ENCODE assay signal across 8 cellular contexts in the genomic region with DNA sequence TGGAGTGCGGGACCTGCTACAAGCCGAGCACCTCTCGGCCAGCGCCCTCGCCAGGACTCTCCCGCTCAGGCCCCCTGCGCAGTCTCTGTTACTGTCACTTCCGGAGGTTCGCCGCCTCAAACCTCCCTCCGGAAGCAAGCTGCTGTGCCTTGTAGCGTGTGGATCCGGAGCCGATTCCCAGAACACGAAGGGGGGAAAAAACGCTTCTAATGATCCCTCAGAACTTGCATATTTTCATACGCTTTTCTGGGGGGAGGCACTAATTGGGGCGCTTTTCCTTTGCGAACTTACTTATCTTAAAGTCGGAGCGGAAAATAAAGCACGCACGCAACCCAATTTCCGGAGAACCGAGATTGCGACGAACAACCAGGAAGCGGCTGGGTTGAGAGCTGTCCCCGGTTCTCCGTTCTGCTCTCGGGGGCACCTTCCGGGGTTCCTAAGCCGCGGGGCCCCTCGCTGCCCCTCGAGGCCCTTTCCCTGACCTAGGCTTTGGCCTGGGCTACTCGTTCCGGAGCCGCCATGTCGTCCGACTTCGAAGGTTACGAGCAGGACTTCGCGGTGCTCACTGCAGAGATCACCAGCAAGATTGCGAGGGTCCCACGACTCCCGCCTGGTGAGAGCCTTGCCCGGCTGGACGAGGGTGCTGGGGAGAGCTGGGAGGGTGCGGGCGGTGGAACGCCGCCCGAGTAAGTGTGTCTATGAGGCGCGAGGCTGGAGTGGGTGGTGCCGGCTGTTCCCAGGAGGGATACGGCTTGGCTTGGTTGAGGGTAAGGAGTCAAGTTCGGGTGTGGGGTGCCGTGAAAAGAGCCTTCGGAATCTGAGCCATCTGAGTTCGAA. TPM values are rescaled to one million over a fixed set of nuclear protein-coding genes. Genes with fewer than 3 reads are reported as not detected.
DNase-seq lines count a peak whose midpoint lies in the region; ATAC-seq, FAIRE-seq and TF ChIP-seq lines count a peak whose summit lies in the region.

A gene (plus strand): TSS at position 361 of the 837 bp plus-strand sequence. CDS start 159 bp downstream, at position 520.
A gene with protein sequence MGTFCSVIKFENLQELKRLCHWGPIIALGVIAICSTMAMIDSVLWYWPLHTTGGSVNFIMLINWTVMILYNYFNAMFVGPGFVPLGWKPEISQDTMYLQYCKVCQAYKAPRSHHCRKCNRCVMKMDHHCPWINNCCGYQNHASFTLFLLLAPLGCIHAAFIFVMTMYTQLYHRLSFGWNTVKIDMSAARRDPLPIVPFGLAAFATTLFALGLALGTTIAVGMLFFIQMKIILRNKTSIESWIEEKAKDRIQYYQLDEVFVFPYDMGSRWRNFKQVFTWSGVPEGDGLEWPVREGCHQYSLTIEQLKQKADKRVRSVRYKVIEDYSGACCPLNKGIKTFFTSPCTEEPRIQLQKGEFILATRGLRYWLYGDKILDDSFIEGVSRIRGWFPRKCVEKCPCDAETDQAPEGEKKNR (minus strand): TSS at position 60 of the 837 bp plus-strand sequence. CDS start 1,478 bp downstream, outside the sequence.

- peak within 1 kb of the TSS; percentile 83 for H3K4me2 ChIP-seq in endothelial cell of umbilical vein (ENCODE audit: insufficient read depth, low read length)

- dilution Hi-C loops in endothelial cell of umbilical vein (cut with MboI; ENCODE audit: extremely low pct_ligation_motif_present, low sequenced_read_pairs): no loop called here

- peak; percentile 91 for TF ChIP-seq POLR2A in endothelial cell of umbilical vein (IDR thresholded peaks at IDR 0.05; ENCODE audit: low read depth, low read length)

- H3K4me3 Mint-ChIP-seq in Caco-2 (ENCODE audit: unreplicated experiment): peak within 1 kb of the TSS; percentile 94

- H3K79me2 ChIP-seq in endothelial cell of umbilical vein (ENCODE audit: control insufficient read depth, insufficient read depth, low read length): peaks cover 53% of the 10 kb centered on the region

- no peak for FAIRE-seq in endothelial cell of umbilical vein (lab: Jason Lieb, UNC)

- H3K9me3 ChIP-seq in Caco-2 (no peaks in the 10 kb centered on the region), NT2/D1 (ENCODE audit: insufficient read depth, low read length) (no peaks in the 10 kb centered on the region), endothelial cell of umbilical vein (replicated peaks; ENCODE audit: control insufficient read depth, insufficient read depth, low read length) (no peaks in the 10 kb centered on the region)

- H3K4me1 ChIP-seq in Caco-2 (peaks cover 7% of the 10 kb centered on the region; the same call in 1 of the 2 replicates), NT2/D1 (ENCODE audit: insufficient read depth, insufficient read length) (no peaks in the 10 kb centered on the region), endothelial cell of umbilical vein (ENCODE audit: control insufficient read depth, extremely low read depth, insufficient read depth, low read length) (peaks cover 18% of the 10 kb centered on the region)

- H3K27ac Mint-ChIP-seq in Caco-2 (ENCODE audit: unreplicated experiment): peak within 1 kb of the TSS; percentile 88

- peak within 1 kb of the TSS; percentile 94 for H3K27ac ChIP-seq in endothelial cell of umbilical vein (ENCODE audit: insufficient read depth, low read depth, low read length)

- CTCF ChIA-PET in Caco-2 (lab: Charles Lee) (interaction anchor here (0.7 to 1.3 kb wide), 4 partner anchors 13 to 1587 kb away, joined by 3 to 8 read pairs (median 4); no protein-coding TSS in a partner anchor), endothelial cell of umbilical vein (lab: Charles Lee) (interaction anchor here (0.8 to 2.1 kb wide), 4 partner anchors 12 to 938 kb away, joined by 3 to 19 read pairs (median 10); no protein-coding TSS in a partner anchor)

- H4K20me1 ChIP-seq in endothelial cell of umbilical vein (replicated peaks; ENCODE audit: control insufficient read depth, extremely low read depth, insufficient read depth, low read length): no peaks in the 10 kb centered on the region

- H3K9me3 Mint-ChIP-seq in Caco-2 (ENCODE audit: unreplicated experiment): no peaks in the 10 kb centered on the region

- peaks cover 21% of the 10 kb centered on the region for H3K36me3 Mint-ChIP-seq in Caco-2 (ENCODE audit: insufficient read depth, unreplicated experiment)

- H3K27me3 ChIP-seq in Caco-2 (replicated peaks; ENCODE audit: control insufficient read depth, insufficient read depth, low read length) (no peaks in the 10 kb centered on the region), NT2/D1 (ENCODE audit: insufficient read depth, insufficient read length) (no peaks in the 10 kb centered on the region), endothelial cell of umbilical vein (ENCODE audit: control insufficient read depth in 2 of 2, insufficient read depth in 2 of 2, low read length in 2 of 2) (no peaks in the 10 kb centered on the region)

- TF ChIP-seq CTCF in Caco-2 (IDR thresholded peaks at IDR 0.05; ENCODE audit: insufficient read depth in 1 of 2, low read depth in 1 of 2, low read length in 1 of 2, severe bottlenecking in 1 of 2, unreplicated experiment in 1 of 2) (peak; percentile 27 to 63), endothelial cell of umbilical vein (IDR thresholded peaks at IDR 0.05; ENCODE audit: extremely low read depth in 1 of 2, insufficient read depth in 1 of 2, low read depth in 1 of 2, low read length in 2 of 2) (peak in 1 of 2 donors; percentile 36)

- H3K36me3 ChIP-seq in Caco-2 (ENCODE audit: control insufficient read depth, insufficient read depth, low read length): no peaks in the 10 kb centered on the region
- H3K36me3 ChIP-seq in NT2/D1 (ENCODE audit: insufficient read depth, insufficient read length, low read length): peaks cover 39% of the 10 kb centered on the region
- peaks cover 0 to 6% of the 10 kb centered on the region in 2 experiments for H3K36me3 ChIP-seq in endothelial cell of umbilical vein (ENCODE audit: control insufficient read depth in 2 of 2, extremely low read depth in 1 of 2, insufficient read depth in 2 of 2, low read length in 2 of 2)

- POLR2A ChIA-PET in Caco-2 (lab: Charles Lee): interaction anchor here (0.6 to 1.6 kb wide), 8 partner anchors 9 to 267 kb away, joined by 3 to 5 read pairs (median 3); no protein-coding TSS in a partner anchor
- POLR2A ChIA-PET in endothelial cell of umbilical vein (lab: Charles Lee): no interaction called here

- H3K4me3 ChIP-seq in Caco-2 (ENCODE audit: low read depth, low read length) (peak within 1 kb of the TSS; percentile 81), NT2/D1 (ENCODE audit: insufficient read length, low read depth) (peak within 1 kb of the TSS; percentile 88), endothelial cell of umbilical vein (replicated peaks in 1 of 3; ENCODE audit: insufficient read depth in 1 of 3, low read depth in 1 of 3, low read length in 3 of 3) (peak within 1 kb of the TSS; percentile 89 to 98 (median 96))

- DNase-seq in Caco-2 (peak; percentile 90), HS-27A (ENCODE audit: low read depth) (peak; percentile 51), NT2/D1 (ENCODE audit: low read depth, low spot score) (peak; percentile 71), endothelial cell of umbilical vein (ENCODE audit: low read depth, low spot score) (peak; percentile 79), middle frontal gyrus (ENCODE audit: extremely low spot score, low spot score) (peak; percentile 66)
- peak; percentile 80 for DNase-seq in activated CD8-positive, alpha-beta memory T cell treated with anti-CD3 and anti-CD28 coated beads, Interleukin-2, amount 50 U/mL, for 4 hours
- peak; percentile 67 to 73 for DNase-seq in stimulated activated CD8-positive, alpha-beta memory T cell treated with anti-CD3 and anti-CD28 coated beads, Interleukin-4, amount 100 ng/mL, for 1 hour (ENCODE audit: low read depth in 2 of 2, low spot score in 1 of 2)

- no peaks in the 10 kb centered on the region for H3K27me3 Mint-ChIP-seq in Caco-2 (ENCODE audit: insufficient read depth, unreplicated experiment)

- no peaks in the 10 kb centered on the region for H3K4me1 Mint-ChIP-seq in Caco-2 (ENCODE audit: low read depth, unreplicated experiment)

- H3K9ac ChIP-seq in NT2/D1 (ENCODE audit: insufficient read length, low read depth) (peak within 1 kb of the TSS; percentile 97), endothelial cell of umbilical vein (replicated peaks; ENCODE audit: extremely low read depth, insufficient read depth, low read length) (peak within 1 kb of the TSS; percentile 92)

- peak; percentile 94 for ATAC-seq in GM19467 (IDR thresholded peaks at IDR 0.05; ENCODE audit: unreplicated experiment)

- intact Hi-C loops in Caco-2 (cut with micrococcal nuclease; ENCODE audit: unreplicated experiment): loop anchor here (2.0 kb wide), 1 partner anchor 26 kb away; no protein-coding TSS in a partner anchor
- intact Hi-C loops in endothelial cell of umbilical vein (cut with micrococcal nuclease): loop anchor here (1.0 to 10.0 kb wide), 4 partner anchors 58 to 938 kb away; no protein-coding TSS in a partner anchor

- peak within 1 kb of the TSS; percentile 95 for H2AFZ ChIP-seq in endothelial cell of umbilical vein (ENCODE audit: low read depth, low read length)

- no peaks in the 10 kb centered on the region for H3K9me1 ChIP-seq in endothelial cell of umbilical vein (replicated peaks; ENCODE audit: control insufficient read depth, extremely low read depth, insufficient read depth, low read length)

- BruUV-seq in Caco-2 (replicated peaks; lab: Mats Ljungman, UMichigan) (no TSS peak), endothelial cell of umbilical vein (replicated peaks; lab: Mats Ljungman, UMichigan) (no TSS peak)

TF ChIP-seq in endothelial cell of umbilical vein, 7 proteins besides CTCF, POLR2A, EP300 and RAD21 (continues in another document):
- TF ChIP-seq POLR2AphosphoS5 (IDR thresholded peaks at IDR 0.05; ENCODE audit: insufficient read depth, low read depth, low read length): peak; percentile 75

RNA-seq across cellular contexts. Expression of the first gene that starts in this region (rescaled TPM):
- 42.3 and 45.6 TPM in 2 replicates for total RNA-seq in Caco-2 (2022)
- total RNA-seq in endothelial cell of umbilical vein: 35.6 and 36.8 TPM in 2 replicates
- polyA plus RNA-seq in endothelial cell of umbilical vein: 7.4 and 10.8 TPM in 2 replicates
- polyA plus RNA-seq in endothelial cell of umbilical vein (2011; cell fraction: cytosol; rRNA removed): 8.7 and 9.5 TPM in 2 replicates
- polyA plus RNA-seq in endothelial cell of umbilical vein (2011; cell fraction: nucleus; rRNA removed): 35.1 and 48.5 TPM in 2 replicates
- 17.0 and 19.3 TPM in 2 replicates for polyA plus RNA-seq in endothelial cell of umbilical vein (2012)
- 19.9 and 25.3 TPM in 2 replicates for polyA minus RNA-seq in endothelial cell of umbilical vein
- 8.9 TPM for polyA minus RNA-seq in endothelial cell of umbilical vein (2011; cell fraction: cytosol; rRNA and poly(A)+ RNA removed)
- 70.4 and 84.4 TPM in 2 replicates for polyA minus RNA-seq in endothelial cell of umbilical vein (2011; cell fraction: nucleus; rRNA and poly(A)+ RNA removed)

RNA-seq across cellular contexts. Expression of the second gene that starts in this region (rescaled TPM):
- total RNA-seq in Caco-2 (2022): 47.4 and 48.8 TPM in 2 replicates
- total RNA-seq in endothelial cell of umbilical vein: 41.9 and 42.1 TPM in 2 replicates
- polyA plus RNA-seq in endothelial cell of umbilical vein: 18.0 and 21.6 TPM in 2 replicates
- polyA plus RNA-seq in endothelial cell of umbilical vein (2011; cell fraction: cytosol; rRNA removed): 19.8 and 21.4 TPM in 2 replicates
- 72.3 and 101 TPM in 2 replicates for polyA plus RNA-seq in endothelial cell of umbilical vein (2011; cell fraction: nucleus; rRNA removed)
- 31.2 and 41.5 TPM in 2 replicates for polyA plus RNA-seq in endothelial cell of umbilical vein (2012)
- 27.6 and 36.0 TPM in 2 replicates for polyA minus RNA-seq in endothelial cell of umbilical vein
- polyA minus RNA-seq in endothelial cell of umbilical vein (2011; cell fraction: cytosol; rRNA and poly(A)+ RNA removed): 13.7 TPM
- 19.7 and 28.7 TPM in 2 replicates for polyA minus RNA-seq in endothelial cell of umbilical vein (2011; cell fraction: nucleus; rRNA and poly(A)+ RNA removed)

Comparison
In these comparisons a context has a peak if more than half of its experiments do, and no peak if none do; other contexts are left out.
1. Peak in every context shown above with its lines: DNase-seq, ATAC-seq, H3K4me3 ChIP-seq and H3K27ac ChIP-seq.